In genomic region chr9:26760675-26761074, GRCh38 we compare ENCODE assay signal across 23 cellular contexts.
"Had no signal": no experiment of that assay in that cellular context is flagged by ENCODE, and none has a peak within 500 bp of the region (broad histone marks: within the 10 kb centered on the region; RNA-seq: fewer than 3 reads in every experiment).

No MANE protein-coding gene starts in this region.

- FAIRE-seq: endothelial cell of umbilical vein, frontal cortex, islet of Langerhans, keratinocyte had no signal

- H3K4me3 ChIP-seq: colonic mucosa, esophagus muscularis mucosa, gastroesophageal sphincter, heart left ventricle, hepatocyte, left lung, lower lobe of right lung, mucosa of descending colon had no signal

- H3K4me1 Mint-ChIP-seq: naive B cell; naive thymus-derived CD8-positive, alpha-beta T cell had no signal

- H3K4me3 Mint-ChIP-seq: dendritic cell treated with granulocyte-macrophage colony-stimulating factor and Interleukin-4, amounts not matched to agents 40 ng/mL and 50 ng/mL, for 4 days; effector memory CD8-positive, alpha-beta T cell; naive B cell; naive thymus-derived CD8-positive, alpha-beta T cell had no signal

- H3K9me3 ChIP-seq: colonic mucosa, esophagus muscularis mucosa, gastroesophageal sphincter, heart left ventricle, left lung, lower lobe of right lung, mucosa of descending colon had no signal

- H3K9me3 Mint-ChIP-seq: dendritic cell treated with granulocyte-macrophage colony-stimulating factor and Interleukin-4, amounts not matched to agents 40 ng/mL and 50 ng/mL, for 4 days; effector memory CD8-positive, alpha-beta T cell; naive B cell; naive thymus-derived CD8-positive, alpha-beta T cell had no signal

- ATAC-seq: effector memory CD8-positive, alpha-beta T cell; foreskin keratinocyte; gastroesophageal sphincter; heart left ventricle; left cardiac atrium; left lung; left ventricle myocardium superior; lower lobe of right lung; mucosa of descending colon; naive thymus-derived CD8-positive, alpha-beta T cell had no signal

- H3K4me1 ChIP-seq: colonic mucosa, esophagus muscularis mucosa, foreskin keratinocyte, gastroesophageal sphincter, heart left ventricle, left lung, lower lobe of right lung had no signal

- H2AFZ ChIP-seq: hepatocyte had no signal

- H3K27ac Mint-ChIP-seq: dendritic cell treated with granulocyte-macrophage colony-stimulating factor and Interleukin-4, amounts not matched to agents 40 ng/mL and 50 ng/mL, for 4 days; effector memory CD8-positive, alpha-beta T cell; naive B cell; naive thymus-derived CD8-positive, alpha-beta T cell had no signal

- DNase-seq: colonic mucosa; cortex of kidney; effector CD8-positive, alpha-beta T cell; effector memory CD8-positive, alpha-beta T cell; foreskin keratinocyte; heart left ventricle; hypothalamus; left cardiac atrium; left lung; left ventricle myocardium superior; lower lobe of right lung; mesenchymal stem cell; mucosa of descending colon; naive B cell; naive thymus-derived CD8-positive, alpha-beta T cell had no signal

- H3K36me3 Mint-ChIP-seq: naive B cell; naive thymus-derived CD8-positive, alpha-beta T cell had no signal

- H3K4me2 ChIP-seq: hepatocyte had no signal

- H3K27ac ChIP-seq: colonic mucosa, esophagus muscularis mucosa, foreskin keratinocyte, gastroesophageal sphincter, heart left ventricle, hepatocyte, left lung, lower lobe of right lung had no signal

- H3K27me3 ChIP-seq: colonic mucosa, esophagus muscularis mucosa, gastroesophageal sphincter, hepatocyte, left lung had no signal

- H3K79me2 ChIP-seq: hepatocyte had no signal

- H3K36me3 ChIP-seq: colonic mucosa, esophagus muscularis mucosa, gastroesophageal sphincter, heart left ventricle, left lung, lower lobe of right lung had no signal
